In the genomic region with DNA sequence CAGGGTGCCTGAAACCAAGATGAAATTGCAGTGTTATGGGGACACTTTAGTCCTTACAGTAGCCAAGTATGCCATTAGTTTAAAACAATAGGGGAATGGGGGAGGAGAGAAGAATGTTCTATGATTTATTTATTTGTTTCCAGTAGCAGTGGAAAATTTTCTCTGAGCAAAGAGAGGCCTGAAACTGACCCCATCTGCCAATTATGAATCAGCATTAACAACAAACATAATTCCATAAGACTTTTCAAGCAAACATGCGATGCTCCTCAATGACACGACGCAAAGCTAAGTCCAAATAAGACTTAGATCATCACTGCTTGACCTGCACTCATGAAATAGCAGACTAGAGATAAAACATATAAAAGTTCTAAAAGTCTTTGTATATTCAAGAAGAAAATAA, we compare ENCODE assay signal across 2 cellular contexts.
TF ChIP-seq lines count a peak whose summit lies in the region.

No MANE protein-coding gene starts in this region.

TF ChIP-seq in GM23338, 12 proteins besides CTCF, POLR2A, EP300 and RAD21:
- TF ChIP-seq ZNF331 (CRISPR knock-in tag; IDR thresholded peaks at IDR 0.05; ENCODE audit: low read depth): no peak

TF ChIP-seq in GM12878, 131 proteins besides CTCF, POLR2A, EP300 and RAD21:
- TF ChIP-seq SRF (IDR thresholded peaks at IDR 0.05; ENCODE audit: low read depth in 2 of 2, low read length in 2 of 2): no peak
- TF ChIP-seq CEBPB (IDR thresholded peaks at IDR 0.05; ENCODE audit: borderline replicate concordance in 1 of 2, low read depth in 2 of 2, low read length in 2 of 2): no peak
- TF ChIP-seq BACH1 (IDR thresholded peaks at IDR 0.05; ENCODE audit: borderline replicate concordance): no peak
- TF ChIP-seq, protein P1, sequence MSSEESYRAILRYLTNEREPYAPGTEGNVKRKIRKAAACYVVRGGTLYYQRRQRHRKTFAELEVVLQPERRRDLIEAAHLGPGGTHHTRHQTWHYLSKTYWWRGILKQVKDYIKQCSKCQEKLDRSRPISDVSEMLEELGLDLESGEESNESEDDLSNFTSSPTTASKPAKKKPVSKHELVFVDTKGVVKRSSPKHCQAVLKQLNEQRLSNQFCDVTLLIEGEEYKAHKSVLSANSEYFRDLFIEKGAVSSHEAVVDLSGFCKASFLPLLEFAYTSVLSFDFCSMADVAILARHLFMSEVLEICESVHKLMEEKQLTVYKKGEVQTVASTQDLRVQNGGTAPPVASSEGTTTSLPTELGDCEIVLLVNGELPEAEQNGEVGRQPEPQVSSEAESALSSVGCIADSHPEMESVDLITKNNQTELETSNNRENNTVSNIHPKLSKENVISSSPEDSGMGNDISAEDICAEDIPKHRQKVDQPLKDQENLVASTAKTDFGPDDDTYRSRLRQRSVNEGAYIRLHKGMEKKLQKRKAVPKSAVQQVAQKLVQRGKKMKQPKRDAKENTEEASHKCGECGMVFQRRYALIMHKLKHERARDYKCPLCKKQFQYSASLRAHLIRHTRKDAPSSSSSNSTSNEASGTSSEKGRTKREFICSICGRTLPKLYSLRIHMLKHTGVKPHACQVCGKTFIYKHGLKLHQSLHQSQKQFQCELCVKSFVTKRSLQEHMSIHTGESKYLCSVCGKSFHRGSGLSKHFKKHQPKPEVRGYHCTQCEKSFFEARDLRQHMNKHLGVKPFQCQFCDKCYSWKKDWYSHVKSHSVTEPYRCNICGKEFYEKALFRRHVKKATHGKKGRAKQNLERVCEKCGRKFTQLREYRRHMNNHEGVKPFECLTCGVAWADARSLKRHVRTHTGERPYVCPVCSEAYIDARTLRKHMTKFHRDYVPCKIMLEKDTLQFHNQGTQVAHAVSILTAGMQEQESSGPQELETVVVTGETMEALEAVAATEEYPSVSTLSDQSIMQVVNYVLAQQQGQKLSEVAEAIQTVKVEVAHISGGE (CRISPR knock-in tag; IDR thresholded peaks at IDR 0.05): no peak
- no peak for TF ChIP-seq HDGF (IDR thresholded peaks at IDR 0.05)
- TF ChIP-seq FOS (IDR thresholded peaks at IDR 0.05; ENCODE audit: borderline replicate concordance, extremely low read depth, insufficient read length): no peak
- no peak for TF ChIP-seq NFIC (IDR thresholded peaks at IDR 0.05; ENCODE audit: low read depth, low read length)
- no peak for TF ChIP-seq KDM1A (IDR thresholded peaks at IDR 0.05; ENCODE audit: borderline replicate concordance)
- no peak for TF ChIP-seq CBX5 (IDR thresholded peaks at IDR 0.05; ENCODE audit: low read depth)
- no peak for TF ChIP-seq SIX5 (IDR thresholded peaks at IDR 0.05; ENCODE audit: low read depth, low read length, severe bottlenecking)
- no peak for TF ChIP-seq POLR2AphosphoS2 (IDR thresholded peaks at IDR 0.05; ENCODE audit: low read depth, low read length)
- TF ChIP-seq STAT3 (IDR thresholded peaks at IDR 0.05; ENCODE audit: low read depth, low read length): no peak
- TF ChIP-seq, protein P2, sequence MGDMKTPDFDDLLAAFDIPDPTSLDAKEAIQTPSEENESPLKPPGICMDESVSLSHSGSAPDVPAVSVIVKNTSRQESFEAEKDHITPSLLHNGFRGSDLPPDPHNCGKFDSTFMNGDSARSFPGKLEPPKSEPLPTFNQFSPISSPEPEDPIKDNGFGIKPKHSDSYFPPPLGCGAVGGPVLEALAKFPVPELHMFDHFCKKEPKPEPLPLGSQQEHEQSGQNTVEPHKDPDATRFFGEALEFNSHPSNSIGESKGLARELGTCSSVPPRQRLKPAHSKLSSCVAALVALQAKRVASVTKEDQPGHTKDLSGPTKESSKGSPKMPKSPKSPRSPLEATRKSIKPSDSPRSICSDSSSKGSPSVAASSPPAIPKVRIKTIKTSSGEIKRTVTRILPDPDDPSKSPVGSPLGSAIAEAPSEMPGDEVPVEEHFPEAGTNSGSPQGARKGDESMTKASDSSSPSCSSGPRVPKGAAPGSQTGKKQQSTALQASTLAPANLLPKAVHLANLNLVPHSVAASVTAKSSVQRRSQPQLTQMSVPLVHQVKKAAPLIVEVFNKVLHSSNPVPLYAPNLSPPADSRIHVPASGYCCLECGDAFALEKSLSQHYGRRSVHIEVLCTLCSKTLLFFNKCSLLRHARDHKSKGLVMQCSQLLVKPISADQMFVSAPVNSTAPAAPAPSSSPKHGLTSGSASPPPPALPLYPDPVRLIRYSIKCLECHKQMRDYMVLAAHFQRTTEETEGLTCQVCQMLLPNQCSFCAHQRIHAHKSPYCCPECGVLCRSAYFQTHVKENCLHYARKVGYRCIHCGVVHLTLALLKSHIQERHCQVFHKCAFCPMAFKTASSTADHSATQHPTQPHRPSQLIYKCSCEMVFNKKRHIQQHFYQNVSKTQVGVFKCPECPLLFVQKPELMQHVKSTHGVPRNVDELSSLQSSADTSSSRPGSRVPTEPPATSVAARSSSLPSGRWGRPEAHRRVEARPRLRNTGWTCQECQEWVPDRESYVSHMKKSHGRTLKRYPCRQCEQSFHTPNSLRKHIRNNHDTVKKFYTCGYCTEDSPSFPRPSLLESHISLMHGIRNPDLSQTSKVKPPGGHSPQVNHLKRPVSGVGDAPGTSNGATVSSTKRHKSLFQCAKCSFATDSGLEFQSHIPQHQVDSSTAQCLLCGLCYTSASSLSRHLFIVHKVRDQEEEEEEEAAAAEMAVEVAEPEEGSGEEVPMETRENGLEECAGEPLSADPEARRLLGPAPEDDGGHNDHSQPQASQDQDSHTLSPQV (IDR thresholded peaks at IDR 0.05): no peak
